ENCODE assay signal across 11 cellular contexts in genomic region chr6:100175814-100176275, GRCh38.
DNase-seq lines count a peak whose midpoint lies in the region; TF ChIP-seq lines count a peak whose summit lies in the region.
"Had no signal": no experiment of that assay in that cellular context is flagged by ENCODE, and none has a peak within 500 bp of the region (broad histone marks: within the 10 kb centered on the region; RNA-seq: fewer than 3 reads in every experiment).

No MANE protein-coding gene starts in this region.

- peaks cover 28% of the 10 kb centered on the region for H3K4me1 Mint-ChIP-seq in MCF 10A (ENCODE audit: insufficient read depth, unreplicated experiment)
- H3K4me1 Mint-ChIP-seq: naive B cell had no signal

- H3K27ac Mint-ChIP-seq in MCF 10A (ENCODE audit: low read depth, unreplicated experiment), result peak overlapping the region; percentile 88
- H3K27ac Mint-ChIP-seq: naive B cell had no signal

- intact Hi-C loops in MCF 10A (cut with micrococcal nuclease) (loop anchor here (2.0 kb wide), 1 partner anchor 303 kb away; no protein-coding TSS in a partner anchor), breast epithelium (cut with DNase I; ENCODE audit: low total_unique reads) (no loop called here)

- no peaks in the 10 kb centered on the region for H3K9me3 Mint-ChIP-seq in MCF 10A (ENCODE audit: unreplicated experiment)
- H3K9me3 Mint-ChIP-seq: naive B cell had no signal

- no TSS peak for BruUV-seq in MCF 10A (replicated peaks; lab: Mats Ljungman, UMichigan)

- H3K4me3 Mint-ChIP-seq in MCF 10A (ENCODE audit: unreplicated experiment), result peak overlapping the region; percentile 23
- H3K4me3 Mint-ChIP-seq: naive B cell had no signal

- H3K4me3 ChIP-seq in breast epithelium, result no peak overlapping the region

- H3K9me3 ChIP-seq in breast epithelium, result no peaks in the 10 kb centered on the region

- H3K27ac ChIP-seq in breast epithelium, result peak overlapping the region in 1 of 2 donors; percentile 79

- no peaks in the 10 kb centered on the region for H3K27me3 Mint-ChIP-seq in MCF 10A (ENCODE audit: insufficient read depth, unreplicated experiment)

- H3K36me3 ChIP-seq in breast epithelium, result no peaks in the 10 kb centered on the region

- POLR2A ChIA-PET in MCF 10A (lab: Yijun Ruan, JAX), result interaction anchor here (0.7 to 1.2 kb wide), 2 partner anchors 13 to 55 kb away, joined by 3 read pairs; no protein-coding TSS in a partner anchor

- DNase-seq in MCF 10A (ENCODE audit: unreplicated experiment) (peak; percentile 90), breast epithelium (ENCODE audit: low spot score in 2 of 2) (no peak), brain pericyte (ENCODE audit: low read depth, low spot score) (peak; percentile 13), left kidney (ENCODE audit: low read depth, low spot score) (peak; percentile 74), DMS 273 (lab: John Stamatoyannopoulos, UW; ENCODE audit: unreplicated experiment) (no peak), occipital lobe (lab: John Stamatoyannopoulos, UW) (no peak), NCI-H2107 (lab: John Stamatoyannopoulos, UW) (no peak)
- no peak for DNase-seq in stimulated activated CD4-positive, alpha-beta T cell treated with anti-CD3 and anti-CD28 coated beads, Interleukin-2, amount 100 ng/mL, for 24 hours
- DNase-seq: activated gamma-delta T cell, naive B cell, NCI-H2227 treated with DMSO at 0.1 percent for 48 hours had no signal

- no peaks in the 10 kb centered on the region for H3K36me3 Mint-ChIP-seq in MCF 10A (ENCODE audit: insufficient read depth, unreplicated experiment)
- H3K36me3 Mint-ChIP-seq: naive B cell had no signal

- TF ChIP-seq POLR2A in breast epithelium (IDR thresholded peaks at IDR 0.05), result no peak

- no peak for TF ChIP-seq CTCF in MCF 10A (IDR thresholded peaks at IDR 0.05; ENCODE audit: unreplicated experiment)
- no peak for TF ChIP-seq CTCF in breast epithelium (IDR thresholded peaks at IDR 0.05)

- H3K27me3 ChIP-seq in breast epithelium, result no peaks in the 10 kb centered on the region

- no peaks in the 10 kb centered on the region for H3K4me1 ChIP-seq in breast epithelium

- CTCF ChIA-PET in MCF 10A (lab: Yijun Ruan, JAX), result interaction anchor here (0.6 to 3.0 kb wide), 16 partner anchors 12 to 477 kb away, joined by 3 to 11 read pairs (median 4); partner anchors contain the start of gene SIM1

Comparison
In these comparisons a context has a peak if more than half of its experiments do, and no peak if none do; other contexts are left out.
1. DNase-seq: peak in MCF 10A (single experiment), brain pericyte (single experiment) and left kidney (single experiment); none in breast epithelium (0 of 2), DMS 273 (single experiment), stimulated activated CD4-positive, alpha-beta T cell treated with anti-CD3 and anti-CD28 coated beads, Interleukin-2, amount 100 ng/mL, for 24 hours (0 of 2), occipital lobe (single experiment) and NCI-H2107 (single experiment).